8 cellular contexts compared by ENCODE assay signal in the genomic region with DNA sequence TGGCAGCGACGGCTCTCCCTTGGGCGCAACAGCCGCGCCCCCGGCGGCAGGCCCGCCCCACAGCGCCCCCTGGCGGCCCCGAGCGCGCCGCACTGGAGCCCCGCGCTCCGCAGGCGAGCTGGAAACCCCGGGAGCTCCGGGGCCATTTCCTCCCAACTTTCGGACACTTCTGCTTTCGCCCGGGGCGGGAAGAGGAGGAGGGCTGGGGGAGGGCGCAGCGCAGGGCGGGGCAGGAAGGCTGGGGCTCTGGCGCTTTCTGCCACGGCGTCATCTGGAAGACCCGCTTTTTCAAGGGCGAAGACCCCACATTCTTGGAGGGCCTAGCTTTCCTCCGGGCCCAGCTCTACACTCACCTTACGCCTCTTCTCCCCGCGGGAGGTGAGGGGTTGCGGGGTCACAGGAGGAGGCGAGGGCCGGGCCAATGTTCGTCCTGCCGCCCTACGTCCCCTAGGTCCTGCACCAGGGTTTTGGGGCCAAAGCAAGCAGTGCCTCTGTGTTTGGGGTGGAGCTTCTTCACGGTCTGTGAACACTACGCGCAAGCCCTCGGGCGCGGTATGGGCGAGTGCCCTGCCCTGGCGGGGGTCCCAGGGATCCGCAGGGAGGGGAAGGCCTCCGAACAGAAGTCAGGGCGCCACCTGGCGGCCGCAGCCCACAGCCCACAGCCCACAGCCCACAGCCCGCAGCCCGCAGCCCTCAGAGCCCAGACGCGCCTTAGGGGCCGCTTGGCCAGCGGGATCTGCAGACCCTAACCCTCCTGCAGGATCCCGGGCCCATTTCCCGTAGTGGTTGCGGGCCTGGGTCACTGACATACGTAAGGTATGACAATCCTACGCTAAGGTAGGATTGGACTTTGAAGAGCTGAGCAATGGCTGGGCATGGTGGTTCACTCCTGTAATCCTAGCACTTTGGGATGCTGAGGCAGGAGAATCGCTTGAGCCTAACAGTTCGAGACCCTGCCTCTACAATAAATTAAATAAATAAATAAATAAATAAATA. TPM values are rescaled to one million over a fixed set of nuclear protein-coding genes. Genes with fewer than 3 reads are reported as not detected.
A peak's percentile ranks its signal among the peaks of the same experiment; 100 is the strongest.
DNase-seq lines count a peak whose midpoint lies in the region; ATAC-seq and TF ChIP-seq lines count a peak whose summit lies in the region.

No MANE protein-coding gene starts in this region.

- DNase-seq in AG09319 (ENCODE audit: extremely low read depth, low read depth) = peak; percentile 88
- peak; percentile 82 for DNase-seq in NCI-H345 (lab: John Stamatoyannopoulos, UW)
- DNase-seq in activated CD4-positive, CD25-positive, alpha-beta regulatory T cell treated with anti-CD3 and anti-CD28 coated beads, Interleukin-2, amount 50 U/mL, for 72 hours = peak; percentile 87
- DNase-seq in cerebellar cortex (ENCODE audit: low spot score) = peak; percentile 84
- peak; percentile 53 for DNase-seq in kidney epithelial cell (ENCODE audit: low read depth)
- peak; percentile 88 for DNase-seq in stimulated activated CD4-positive, alpha-beta T cell treated with anti-CD3 and anti-CD28 coated beads, Interleukin-15, amount 100 ng/mL, for 24 hours

- peak overlapping the region; percentile 67 for H3K4me3 ChIP-seq in kidney epithelial cell (ENCODE audit: low read depth, low read length)

- TF ChIP-seq CTCF in AG09319 (IDR thresholded peaks at IDR 0.05; ENCODE audit: low read depth, low read length) (peak; percentile 81), kidney epithelial cell (IDR thresholded peaks at IDR 0.05; ENCODE audit: insufficient read depth, low read length, poor library complexity, severe bottlenecking) (peak; percentile 89)

- no peaks in the 10 kb centered on the region for H3K27me3 ChIP-seq in kidney epithelial cell (ENCODE audit: control insufficient read depth, insufficient read depth, low read length)

- ATAC-seq in GM18909 (IDR thresholded peaks at IDR 0.05; ENCODE audit: poor library complexity, unreplicated experiment) (peak; percentile 80), HG03196 (IDR thresholded peaks at IDR 0.05; ENCODE audit: unreplicated experiment) (peak; percentile 84)

- H3K36me3 ChIP-seq in kidney epithelial cell (ENCODE audit: control insufficient read depth, insufficient read depth, low read length) = no peaks in the 10 kb centered on the region

RNA-seq across cellular contexts. Expression of a gene that starts 31.1 kb away (rescaled TPM):
- total RNA-seq in kidney epithelial cell = 0.54 and 0.68 TPM in 2 replicates

RNA-seq across cellular contexts. Expression of a gene that starts 31.2 kb away (rescaled TPM):
- total RNA-seq in kidney epithelial cell = 2.2 and 2.7 TPM in 2 replicates

Comparison
In these comparisons a context has a peak if more than half of its experiments do, and no peak if none do; other contexts are left out.
1. Peak in every context shown above with its lines: DNase-seq, ATAC-seq and H3K4me3 ChIP-seq.